ENCODE assay signal across 8 cellular contexts in the genomic region with DNA sequence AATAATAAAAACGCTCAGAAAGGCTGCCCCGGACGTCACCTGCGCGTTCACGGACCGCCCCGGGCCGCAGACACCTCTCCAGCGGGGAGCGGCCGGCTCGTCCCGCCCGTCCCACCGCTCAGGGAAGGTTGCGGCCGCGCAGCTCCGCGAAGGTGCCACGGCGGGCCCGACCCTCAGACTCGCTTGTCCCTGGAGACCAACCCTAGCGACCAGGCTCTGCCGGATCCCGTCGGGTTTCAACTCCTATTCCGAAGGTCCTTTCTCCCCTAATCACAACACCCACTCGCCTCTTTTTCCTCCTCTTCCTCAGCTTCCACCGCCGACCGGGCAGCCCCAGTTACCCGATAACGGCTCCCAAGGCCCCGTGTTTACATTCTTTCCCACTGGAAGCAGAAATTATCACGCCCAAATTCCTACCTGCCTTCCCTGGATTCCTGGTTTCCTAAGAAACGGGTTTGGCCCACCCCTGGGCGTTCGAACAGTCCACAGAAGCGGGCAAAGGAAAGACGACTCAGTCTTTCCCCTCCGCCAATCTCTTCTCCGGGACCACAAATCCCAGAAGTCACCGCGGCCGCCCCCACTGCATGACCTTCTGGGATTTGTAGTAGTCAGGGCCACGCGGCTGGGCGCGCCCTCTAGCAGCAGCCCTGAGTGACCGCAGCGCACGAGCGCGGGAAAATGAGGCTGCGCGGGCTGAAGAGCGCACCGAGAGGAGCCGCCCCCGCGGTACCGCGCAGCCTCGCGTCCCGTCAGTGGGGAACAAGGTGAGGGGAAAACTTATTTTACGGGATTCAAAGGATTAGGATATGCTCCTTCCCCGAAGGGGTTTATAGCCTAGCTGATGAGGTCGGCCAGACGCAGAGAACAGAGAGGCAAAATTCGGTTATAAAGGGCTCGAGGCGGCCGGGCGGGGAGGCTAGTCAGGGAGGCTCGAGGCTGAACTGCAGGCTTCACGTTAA. TPM values are rescaled to one million over a fixed set of nuclear protein-coding genes. Genes with fewer than 3 reads are reported as not detected.
DNase-seq lines count a peak whose midpoint lies in the region; ATAC-seq and TF ChIP-seq lines count a peak whose summit lies in the region.

A gene with protein sequence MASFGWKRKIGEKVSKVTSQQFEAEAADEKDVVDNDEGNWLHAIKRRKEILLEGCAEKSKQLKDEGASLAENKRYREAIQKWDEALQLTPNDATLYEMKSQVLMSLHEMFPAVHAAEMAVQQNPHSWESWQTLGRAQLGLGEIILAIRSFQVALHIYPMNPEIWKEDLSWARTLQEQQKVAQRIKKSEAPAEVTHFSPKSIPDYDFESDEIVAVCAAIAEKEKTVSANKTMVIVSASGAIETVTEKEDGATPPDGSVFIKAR (minus strand): TSS at position 555 of the 959 bp plus-strand sequence. CDS start 8,943 bp downstream, outside the sequence.

- H3K36me3 ChIP-seq in esophagus muscularis mucosa, result peaks cover 0 to 7% (median 0%) of the 10 kb centered on the region in 4 donors
- peaks cover 0 to 6% of the 10 kb centered on the region in 2 donors for H3K36me3 ChIP-seq in muscle layer of duodenum (ENCODE audit: control insufficient read depth in 1 of 2, insufficient read depth in 2 of 2, low read length in 2 of 2)

- H3K27ac ChIP-seq in esophagus muscularis mucosa (replicated peaks in 1 of 4), result peak within 1 kb of the TSS; percentile 87 to 92 (median 90)
- peak within 1 kb of the TSS; percentile 93 for H3K27ac ChIP-seq in muscle layer of duodenum (ENCODE audit: low read length)

- intact Hi-C loops in esophagus muscularis mucosa (cut with DNase I), result loop anchor here (2.0 to 5.0 kb wide), 2 partner anchors 77 to 123 kb away; no protein-coding TSS in a partner anchor

- H3K9me3 Mint-ChIP-seq in activated T-cell treated with anti-CD3 and anti-CD28 coated beads, Interleukin-2, amount 50 U/mL, for 4 hours, result no peaks in the 10 kb centered on the region

- 7% methylated on average over 70 of the region's 80 CpGs for WGBS in esophagus muscularis mucosa

- H3K4me1 ChIP-seq in esophagus muscularis mucosa, result peaks cover 13 to 25% (median 20%) of the 10 kb centered on the region in 4 donors
- peaks cover 6 to 8% of the 10 kb centered on the region in 2 donors for H3K4me1 ChIP-seq in muscle layer of duodenum (ENCODE audit: control insufficient read depth in 1 of 2, insufficient read depth in 2 of 2, low read length in 2 of 2)

- peak within 1 kb of the TSS; percentile 74 to 93 (median 82) for H3K4me3 ChIP-seq in esophagus muscularis mucosa
- H3K4me3 ChIP-seq in muscle layer of duodenum (ENCODE audit: low read depth in 1 of 2, low read length in 2 of 2), result peak within 1 kb of the TSS; percentile 92 to 93

- peaks cover 4% of the 10 kb centered on the region for H3K36me3 Mint-ChIP-seq in activated T-cell treated with anti-CD3 and anti-CD28 coated beads, Interleukin-2, amount 50 U/mL, for 4 hours (ENCODE audit: insufficient read depth)

- H3K4me1 Mint-ChIP-seq in activated T-cell treated with anti-CD3 and anti-CD28 coated beads, Interleukin-2, amount 50 U/mL, for 4 hours (ENCODE audit: low read depth), result peaks cover 2% of the 10 kb centered on the region

- peak; percentile 91 for ATAC-seq in GM21723 (IDR thresholded peaks at IDR 0.05; ENCODE audit: unreplicated experiment)
- ATAC-seq in activated T-cell treated with anti-CD3 and anti-CD28 coated beads, Interleukin-2, amount 50 U/mL, for 4 hours, result peak; percentile 90 to 93

- peak; percentile 70 to 82 (median 76) for TF ChIP-seq CTCF in esophagus muscularis mucosa (IDR thresholded peaks at IDR 0.05)

- TF ChIP-seq POLR2A in esophagus muscularis mucosa (IDR thresholded peaks at IDR 0.05; ENCODE audit: low read depth), result peak; percentile 36

- H3K27me3 Mint-ChIP-seq in activated T-cell treated with anti-CD3 and anti-CD28 coated beads, Interleukin-2, amount 50 U/mL, for 4 hours (ENCODE audit: low read depth), result no peaks in the 10 kb centered on the region

- H3K9me3 ChIP-seq in esophagus muscularis mucosa, result no peaks in the 10 kb centered on the region
- H3K9me3 ChIP-seq in muscle layer of duodenum (ENCODE audit: control insufficient read depth in 1 of 2, low read length in 2 of 2), result no peaks in the 10 kb centered on the region

- H3K27me3 ChIP-seq in esophagus muscularis mucosa, result no peaks in the 10 kb centered on the region
- no peaks in the 10 kb centered on the region for H3K27me3 ChIP-seq in muscle layer of duodenum (ENCODE audit: low read depth, low read length)

- H3K4me3 Mint-ChIP-seq in activated T-cell treated with anti-CD3 and anti-CD28 coated beads, Interleukin-2, amount 50 U/mL, for 4 hours, result no peak within 1 kb of the TSS

- TF ChIP-seq EP300 in esophagus muscularis mucosa (IDR thresholded peaks at IDR 0.05), result no peak

- DNase-seq in DMS79 treated with DMSO at 0.1 percent for 48 hours (lab: John Stamatoyannopoulos, UW) (peak; percentile 79), KG1 (lab: John Stamatoyannopoulos, UW) (peak; percentile 66), esophagus muscularis mucosa (ENCODE audit: extremely low spot score) (peak; percentile 98)
- DNase-seq in activated T-cell treated with anti-CD3 and anti-CD28 coated beads, Interleukin-2, amount 50 U/mL, for 4 hours, result peak; percentile 93
- DNase-seq in stimulated activated CD8-positive, alpha-beta memory T cell treated with anti-CD3 and anti-CD28 coated beads, Interleukin-7, amount 100 ng/mL, for 4 hours (ENCODE audit: low read depth in 2 of 2), result peak; percentile 93

TF ChIP-seq in PFSK-1, 5 proteins besides CTCF, POLR2A, EP300 and RAD21:
- TF ChIP-seq, protein P1, sequence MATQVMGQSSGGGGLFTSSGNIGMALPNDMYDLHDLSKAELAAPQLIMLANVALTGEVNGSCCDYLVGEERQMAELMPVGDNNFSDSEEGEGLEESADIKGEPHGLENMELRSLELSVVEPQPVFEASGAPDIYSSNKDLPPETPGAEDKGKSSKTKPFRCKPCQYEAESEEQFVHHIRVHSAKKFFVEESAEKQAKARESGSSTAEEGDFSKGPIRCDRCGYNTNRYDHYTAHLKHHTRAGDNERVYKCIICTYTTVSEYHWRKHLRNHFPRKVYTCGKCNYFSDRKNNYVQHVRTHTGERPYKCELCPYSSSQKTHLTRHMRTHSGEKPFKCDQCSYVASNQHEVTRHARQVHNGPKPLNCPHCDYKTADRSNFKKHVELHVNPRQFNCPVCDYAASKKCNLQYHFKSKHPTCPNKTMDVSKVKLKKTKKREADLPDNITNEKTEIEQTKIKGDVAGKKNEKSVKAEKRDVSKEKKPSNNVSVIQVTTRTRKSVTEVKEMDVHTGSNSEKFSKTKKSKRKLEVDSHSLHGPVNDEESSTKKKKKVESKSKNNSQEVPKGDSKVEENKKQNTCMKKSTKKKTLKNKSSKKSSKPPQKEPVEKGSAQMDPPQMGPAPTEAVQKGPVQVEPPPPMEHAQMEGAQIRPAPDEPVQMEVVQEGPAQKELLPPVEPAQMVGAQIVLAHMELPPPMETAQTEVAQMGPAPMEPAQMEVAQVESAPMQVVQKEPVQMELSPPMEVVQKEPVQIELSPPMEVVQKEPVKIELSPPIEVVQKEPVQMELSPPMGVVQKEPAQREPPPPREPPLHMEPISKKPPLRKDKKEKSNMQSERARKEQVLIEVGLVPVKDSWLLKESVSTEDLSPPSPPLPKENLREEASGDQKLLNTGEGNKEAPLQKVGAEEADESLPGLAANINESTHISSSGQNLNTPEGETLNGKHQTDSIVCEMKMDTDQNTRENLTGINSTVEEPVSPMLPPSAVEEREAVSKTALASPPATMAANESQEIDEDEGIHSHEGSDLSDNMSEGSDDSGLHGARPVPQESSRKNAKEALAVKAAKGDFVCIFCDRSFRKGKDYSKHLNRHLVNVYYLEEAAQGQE (IDR thresholded peaks at IDR 0.05; ENCODE audit: insufficient read depth in 1 of 2, low read depth in 2 of 2, low read length in 2 of 2), result no peak
- TF ChIP-seq POLR2AphosphoS5 (IDR thresholded peaks at IDR 0.05; ENCODE audit: low read depth, low read length) (peak; percentile 37; the same call in 1 of the 2 replicates), TAF1 (IDR thresholded peaks at IDR 0.05; ENCODE audit: borderline replicate concordance, insufficient read depth, low read length) (no peak), FOXP2 (optimal IDR thresholded peaks at IDR 0.05; ENCODE audit: borderline replicate concordance, extremely low read depth, extremely low read length, insufficient read depth) (peak; percentile 63), SIN3A (IDR thresholded peaks at IDR 0.05; ENCODE audit: borderline replicate concordance, insufficient read depth, low read length) (no peak)
TF ChIP-seq in PFSK-1: peak in this region for 2.

RNA-seq across cellular contexts. Expression of the gene that starts here (rescaled TPM):
- 4.9 TPM for polyA plus RNA-seq in PFSK-1 (2012; ENCODE audit: insufficient read length, low read depth)
- total RNA-seq in activated T-cell treated with anti-CD3 and anti-CD28 coated beads, Interleukin-2, amount 50 U/mL, for 4 hours, result 10 to 100 TPM; 14.6 to 20.9 (median 15.9) TPM
- total RNA-seq in esophagus muscularis mucosa, result 10 to 100 TPM; 19.1 to 32.7 (median 24.0) TPM

Comparison
In these comparisons a context has a peak if more than half of its experiments do, and no peak if none do; other contexts are left out.
1. Peak in every context shown above with its lines: DNase-seq, ATAC-seq, H3K4me3 ChIP-seq and H3K27ac ChIP-seq.